1 cellular context compared by ENCODE assay signal in genomic region chr12:116714175-116714574, GRCh38.
TF ChIP-seq lines count a peak whose summit lies in the region.

No MANE protein-coding gene starts in this region.

TF ChIP-seq in HEK293, 187 proteins besides CTCF, POLR2A, EP300 and RAD21 (continued from another document):
- TF ChIP-seq, protein P1, sequence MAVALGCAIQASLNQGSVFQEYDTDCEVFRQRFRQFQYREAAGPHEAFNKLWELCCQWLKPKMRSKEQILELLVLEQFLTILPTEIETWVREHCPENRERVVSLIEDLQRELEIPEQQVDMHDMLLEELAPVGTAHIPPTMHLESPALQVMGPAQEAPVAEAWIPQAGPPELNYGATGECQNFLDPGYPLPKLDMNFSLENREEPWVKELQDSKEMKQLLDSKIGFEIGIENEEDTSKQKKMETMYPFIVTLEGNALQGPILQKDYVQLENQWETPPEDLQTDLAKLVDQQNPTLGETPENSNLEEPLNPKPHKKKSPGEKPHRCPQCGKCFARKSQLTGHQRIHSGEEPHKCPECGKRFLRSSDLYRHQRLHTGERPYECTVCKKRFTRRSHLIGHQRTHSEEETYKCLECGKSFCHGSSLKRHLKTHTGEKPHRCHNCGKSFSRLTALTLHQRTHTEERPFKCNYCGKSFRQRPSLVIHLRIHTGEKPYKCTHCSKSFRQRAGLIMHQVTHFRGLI (tag by site-specific recombination; IDR thresholded peaks at IDR 0.05): peak; percentile 75
TF ChIP-seq in HEK293: peak in this region for 5.
